ENCODE assay signal across 8 cellular contexts in genomic region chr14:105475916-105476845, GRCh38. TPM values are rescaled to one million over a fixed set of nuclear protein-coding genes. Genes with fewer than 3 reads are reported as not detected.
DNase-seq lines count a peak whose midpoint lies in the region; ATAC-seq and TF ChIP-seq lines count a peak whose summit lies in the region.

No MANE protein-coding gene starts in this region.

- peaks cover 57% of the 10 kb centered on the region for H3K27me3 Mint-ChIP-seq in endodermal cell (ENCODE audit: insufficient read depth)

- TF ChIP-seq POLR2A in vagina (IDR thresholded peaks at IDR 0.05), result no peak

- DNase-seq in AG09309 (ENCODE audit: low read depth), result no peak
- peak; percentile 51 for DNase-seq in NCI-H2196 treated with DMSO at 0.1 percent for 48 hours (lab: John Stamatoyannopoulos, UW; ENCODE audit: unreplicated experiment)
- peak; percentile 79 for DNase-seq in endodermal cell
- peak in 2 of 3 donors; percentile 24 to 48 for DNase-seq in mucosa of descending colon
- DNase-seq in vagina (ENCODE audit: extremely low spot score in 2 of 2), result no peak
- no peak for DNase-seq in GDM1 (lab: John Stamatoyannopoulos, UW)

- ATAC-seq in mucosa of descending colon (no peak), HG02763 (IDR thresholded peaks at IDR 0.05; ENCODE audit: unreplicated experiment) (no peak), GM19395 (IDR thresholded peaks at IDR 0.05; ENCODE audit: unreplicated experiment) (no peak)

- no peak overlapping the region for H3K9ac ChIP-seq in endodermal cell (ENCODE audit: extremely low read depth, low read length, poor library complexity, severe bottlenecking)

- intact Hi-C loops in mucosa of descending colon (cut with DNase I, micrococcal nuclease), result no loop called here
- intact Hi-C loops in vagina (cut with DNase I), result no loop called here

- TF ChIP-seq CTCF in AG09309 (IDR thresholded peaks at IDR 0.05; ENCODE audit: control insufficient read depth, insufficient read depth, low read depth, low read length, missing control alignments), result no peak
- TF ChIP-seq CTCF in endodermal cell (conservative IDR thresholded peaks at IDR 0.05), result no peak
- TF ChIP-seq CTCF in mucosa of descending colon (IDR thresholded peaks at IDR 0.05), result no peak
- TF ChIP-seq CTCF in vagina (IDR thresholded peaks at IDR 0.05), result no peak

- H3K36me3 Mint-ChIP-seq in endodermal cell (ENCODE audit: low read depth), result no peaks in the 10 kb centered on the region

- H3K9me3 ChIP-seq in endodermal cell (ENCODE audit: control insufficient read depth, low read length), result no peaks in the 10 kb centered on the region
- no peaks in the 10 kb centered on the region for H3K9me3 ChIP-seq in mucosa of descending colon
- H3K9me3 ChIP-seq in vagina, result no peaks in the 10 kb centered on the region

- H3K27me3 ChIP-seq in endodermal cell (ENCODE audit: control insufficient read depth, insufficient read depth, low read length, poor library complexity, severe bottlenecking) (peaks cover 64% of the 10 kb centered on the region), vagina (peaks cover 4% of the 10 kb centered on the region)

- H3K4me3 Mint-ChIP-seq in endodermal cell, result peak overlapping the region; percentile 51

- H3K36me3 ChIP-seq in endodermal cell (ENCODE audit: control insufficient read depth, insufficient read depth, low read length), result no peaks in the 10 kb centered on the region
- H3K36me3 ChIP-seq in mucosa of descending colon (ENCODE audit: low read depth), result no peaks in the 10 kb centered on the region
- no peaks in the 10 kb centered on the region for H3K36me3 ChIP-seq in vagina

- H3K4me3 ChIP-seq in AG09309 (ENCODE audit: control insufficient read depth, low read depth, low read length), result peak overlapping the region; percentile 55
- no peak overlapping the region for H3K4me3 ChIP-seq in endodermal cell (ENCODE audit: low read length)
- no peak overlapping the region for H3K4me3 ChIP-seq in mucosa of descending colon
- H3K4me3 ChIP-seq in vagina, result peak overlapping the region; percentile 69 to 93

- H3K27ac ChIP-seq in endodermal cell (ENCODE audit: low read depth, low read length) (no peak overlapping the region), vagina (peak overlapping the region; percentile 84)

- 60 to 64% methylated on average over 6 to 30 of the region's 30 CpGs for WGBS in endodermal cell (ENCODE audit: insufficient coverage in 1 of 2, insufficient read length in 1 of 2), 2 experiments

- no peak overlapping the region for H3K27ac Mint-ChIP-seq in endodermal cell

- no peaks in the 10 kb centered on the region for H3K4me1 ChIP-seq in endodermal cell (ENCODE audit: control insufficient read depth, insufficient read depth, low read length)
- H3K4me1 ChIP-seq in mucosa of descending colon (ENCODE audit: low read depth), result peaks cover 40% of the 10 kb centered on the region
- peaks cover 84% of the 10 kb centered on the region for H3K4me1 ChIP-seq in vagina

- peaks cover 2% of the 10 kb centered on the region for H3K9me3 Mint-ChIP-seq in endodermal cell

- no peaks in the 10 kb centered on the region for H3K4me1 Mint-ChIP-seq in endodermal cell

RNA-seq across cellular contexts. Expression of gene CRIP2, which starts 1.6 kb away (rescaled TPM):
- 1 to 10 TPM; 3.9 to 5.3 TPM for total RNA-seq in endodermal cell
- 96.3 TPM for polyA plus RNA-seq in endodermal cell (2013, experiment 1 of 2)
- 93.1 TPM for polyA plus RNA-seq in endodermal cell (2013, experiment 2 of 2)
- total RNA-seq in mucosa of descending colon, result 10 to 100 TPM; 10.0 to 41.6 (median 23.5) TPM
- 126 TPM for total RNA-seq in vagina

RNA-seq across cellular contexts. Expression of gene CRIP1, which starts 10.5 kb away (rescaled TPM):
- 10 to 100 TPM in 1 of 2 donors, 1 to 10 TPM in 1; 7.0 to 47.1 TPM for total RNA-seq in endodermal cell
- polyA plus RNA-seq in endodermal cell (2013, experiment 1 of 2), result 29.7 TPM
- 32.3 TPM for polyA plus RNA-seq in endodermal cell (2013, experiment 2 of 2)
- 100 to 1,000 TPM in 2 of 3 donors, 10 to 100 TPM in 1; 41.3 to 144 (median 142) TPM for total RNA-seq in mucosa of descending colon
- 7.6 TPM for total RNA-seq in vagina

RNA-seq across cellular contexts. Expression of gene TEDC1, which starts 14.9 kb away (rescaled TPM):
- total RNA-seq in endodermal cell, result 10 to 100 TPM in 1 of 2 donors, 1 to 10 TPM in 1; 9.1 to 23.8 TPM
- 21.3 TPM for polyA plus RNA-seq in endodermal cell (2013, experiment 1 of 2)
- polyA plus RNA-seq in endodermal cell (2013, experiment 2 of 2), result 19.0 TPM
- 10 to 100 TPM; 11.8 to 23.9 (median 21.8) TPM for total RNA-seq in mucosa of descending colon
- total RNA-seq in vagina, result 5.9 TPM

RNA-seq across cellular contexts. Expression of gene TMEM121, which starts 50.2 kb away (rescaled TPM):
- 1 to 10 TPM in 1 of 2 donors, under 1 TPM in 1; 0.29 to 1.5 TPM for total RNA-seq in endodermal cell
- 5.8 TPM for polyA plus RNA-seq in endodermal cell (2013, experiment 1 of 2)
- 6.1 TPM for polyA plus RNA-seq in endodermal cell (2013, experiment 2 of 2)
- 1 to 10 TPM in 2 of 3 donors, under 1 TPM in 1; 0.38 to 4.0 (median 1.0) TPM for total RNA-seq in mucosa of descending colon
- total RNA-seq in vagina, result 9.3 TPM

RNA-seq across cellular contexts. Expression of gene MTA1, which starts 56.6 kb away (rescaled TPM):
- total RNA-seq in endodermal cell (100 to 1,000 TPM; 245 to 246 TPM), mucosa of descending colon (100 to 1,000 TPM in 1 of 3 donors, 10 to 100 TPM in 2; 76.4 to 105 (median 79.7) TPM), vagina (82.7 TPM)
- polyA plus RNA-seq in endodermal cell (2013, experiment 1 of 2), result 182 TPM
- polyA plus RNA-seq in endodermal cell (2013, experiment 2 of 2), result 153 TPM

Comparison
In these comparisons a context has a peak if more than half of its experiments do, and no peak if none do; other contexts are left out.
1. DNase-seq: peak in NCI-H2196 treated with DMSO at 0.1 percent for 48 hours (single experiment), endodermal cell (single experiment) and mucosa of descending colon (2 of 3); none in AG09309 (single experiment), vagina (0 of 2) and GDM1 (single experiment).
2. H3K4me3 ChIP-seq: peak in AG09309 (single experiment) and vagina (2 of 2); none in endodermal cell (single experiment) and mucosa of descending colon (single experiment).